18 cellular contexts compared by ENCODE assay signal in the genomic region with DNA sequence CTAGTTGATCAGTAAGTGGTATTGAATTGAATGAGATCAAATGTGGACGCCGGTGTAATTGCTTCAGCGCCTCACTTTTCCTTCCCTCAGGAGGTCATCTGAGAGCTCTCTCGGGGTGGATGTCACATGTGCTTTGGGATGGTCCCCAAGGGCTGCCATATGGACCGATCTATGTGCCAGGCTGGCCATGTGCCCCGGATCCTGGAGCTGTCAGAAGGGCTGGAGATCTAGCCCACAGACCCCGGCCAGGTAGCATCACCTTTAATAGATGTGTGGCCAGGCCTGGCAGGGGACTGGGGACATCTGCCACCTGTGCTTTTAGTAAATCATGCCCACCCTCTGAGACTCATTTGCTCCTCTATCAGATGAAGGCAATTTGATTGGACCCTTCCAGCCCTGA.
"Had no signal": no experiment of that assay in that cellular context is flagged by ENCODE, and none has a peak within 500 bp of the region (broad histone marks: within the 10 kb centered on the region; RNA-seq: fewer than 3 reads in every experiment).

No MANE protein-coding gene starts in this region.

- FAIRE-seq: frontal cortex had no signal

- H3K36me3 Mint-ChIP-seq: naive thymus-derived CD8-positive, alpha-beta T cell had no signal

- DNase-seq: cortex of kidney; effector CD8-positive, alpha-beta T cell; islet precursor cell; mucosa of descending colon; naive thymus-derived CD8-positive, alpha-beta T cell; stimulated activated CD4-positive, alpha-beta T cell treated with anti-CD3 and anti-CD28 coated beads, Interleukin-2, amount 100 ng/mL, for 24 hours; stimulated activated CD4-positive, alpha-beta T cell treated with anti-CD3 and anti-CD28 coated beads, Interleukin-4, amount 100 ng/mL, for 4 hours; stimulated activated naive CD4-positive, alpha-beta T cell; stomach; transverse colon had no signal

- H3K4me3 Mint-ChIP-seq: naive thymus-derived CD8-positive, alpha-beta T cell had no signal

- H3K4me3 ChIP-seq: dorsolateral prefrontal cortex, mucosa of descending colon, sigmoid colon, skin epidermis, stomach, thoracic aorta, transverse colon had no signal

- H3K36me3 ChIP-seq: neutrophil, sigmoid colon, stomach, thoracic aorta, transverse colon had no signal

- H3K9me3 Mint-ChIP-seq: naive thymus-derived CD8-positive, alpha-beta T cell had no signal

- ATAC-seq: esophagus mucosa; left lobe of liver; mucosa of descending colon; naive thymus-derived CD8-positive, alpha-beta T cell had no signal
